ENCODE assay signal across 12 cellular contexts in the genomic region with DNA sequence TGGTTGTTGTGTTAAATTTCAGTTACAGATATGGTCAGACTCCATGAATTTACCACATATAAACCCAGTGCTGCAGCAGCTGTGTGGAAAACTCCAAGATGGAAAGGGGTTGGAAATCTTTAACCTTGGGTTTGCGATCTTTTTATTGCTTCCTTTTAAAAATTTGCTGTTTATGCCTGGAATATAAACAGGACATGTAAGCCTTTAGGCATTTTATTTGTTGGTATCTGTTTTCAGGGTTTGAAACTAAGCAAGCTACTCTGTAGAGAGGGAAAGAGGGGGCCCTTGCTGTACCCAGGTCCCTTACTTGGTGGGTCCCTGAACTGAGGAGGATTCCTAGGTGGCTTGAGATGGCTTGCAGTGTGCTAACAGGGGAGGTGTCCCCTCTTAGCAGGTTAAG. TPM values are rescaled to one million over a fixed set of nuclear protein-coding genes. Genes with fewer than 3 reads are reported as not detected.
DNase-seq lines count a peak whose midpoint lies in the region; TF ChIP-seq lines count a peak whose summit lies in the region.
"Had no signal": no experiment of that assay in that cellular context is flagged by ENCODE, and none has a peak within 500 bp of the region (broad histone marks: within the 10 kb centered on the region; RNA-seq: fewer than 3 reads in every experiment).

No MANE protein-coding gene starts in this region.

- peak overlapping the region; percentile 56 for H3K9ac ChIP-seq in skeletal muscle satellite cell (ENCODE audit: low read depth, low read length)

- peak overlapping the region; percentile 55; the same call in 1 of the 2 replicates for H3K27ac ChIP-seq in VCaP

- H3K27me3 ChIP-seq in skeletal muscle satellite cell (ENCODE audit: control insufficient read depth, insufficient read depth, low read length), result no peaks in the 10 kb centered on the region

- TF ChIP-seq CTCF in VCaP (conservative IDR thresholded peaks at IDR 0.05), result no peak

- DNase-seq in EH (ENCODE audit: low read depth) (peak; percentile 40), left kidney (ENCODE audit: low read depth, low spot score) (peak; percentile 23), HPDE6-E6E7 (ENCODE audit: extremely low spot score) (no peak), DMS 273 (lab: John Stamatoyannopoulos, UW; ENCODE audit: unreplicated experiment) (no peak)
- DNase-seq in stimulated activated CD4-positive, alpha-beta T cell treated with anti-CD3 and anti-CD28 coated beads, Interleukin-2, amount 100 ng/mL, for 48 hours, result no peak
- DNase-seq in stimulated activated CD4-positive, alpha-beta T cell treated with anti-CD3 and anti-CD28 coated beads, Interleukin-2, amount 100 ng/mL, for 24 hours, result no peak
- DNase-seq: activated CD4-positive, CD25-positive, alpha-beta regulatory T cell treated with anti-CD3 and anti-CD28 coated beads, Interleukin-2, amount 50 U/mL, for 72 hours; activated naive CD4-positive, alpha-beta T cell treated with anti-CD3 and anti-CD28 coated beads, Interleukin-2, amount 50 U/mL, for 16 hours; COR-L47; NCI-H1105 treated with DMSO at 0.1 percent for 48 hours had no signal

- H3K36me3 ChIP-seq in skeletal muscle satellite cell (ENCODE audit: insufficient read depth, low read length), result no peaks in the 10 kb centered on the region

- peak overlapping the region; percentile 47 for H3K4me3 ChIP-seq in skeletal muscle satellite cell (ENCODE audit: low read length)

- H3K4me1 ChIP-seq in skeletal muscle satellite cell (ENCODE audit: control insufficient read depth, insufficient read depth, low read length), result peaks cover 38% of the 10 kb centered on the region

- peak overlapping the region; percentile 73 for H3K4me2 ChIP-seq in skeletal muscle satellite cell (ENCODE audit: low read length)

- no peaks in the 10 kb centered on the region for H3K9me3 ChIP-seq in skeletal muscle satellite cell (replicated peaks; ENCODE audit: low read length)

RNA-seq across cellular contexts. Expression of a gene that starts 0.8 kb away (rescaled TPM):
- 57.3 and 74.9 TPM in 2 replicates for total RNA-seq in skeletal muscle satellite cell (2012; rRNA removed)

Comparison
In these comparisons a context has a peak if more than half of its experiments do, and no peak if none do; other contexts are left out.
1. DNase-seq: peak in EH (single experiment) and left kidney (single experiment); none in stimulated activated CD4-positive, alpha-beta T cell treated with anti-CD3 and anti-CD28 coated beads, Interleukin-2, amount 100 ng/mL, for 48 hours (0 of 2), HPDE6-E6E7 (single experiment), DMS 273 (single experiment) and stimulated activated CD4-positive, alpha-beta T cell treated with anti-CD3 and anti-CD28 coated beads, Interleukin-2, amount 100 ng/mL, for 24 hours (0 of 2).